ENCODE assay signal across 10 cellular contexts in the genomic region with DNA sequence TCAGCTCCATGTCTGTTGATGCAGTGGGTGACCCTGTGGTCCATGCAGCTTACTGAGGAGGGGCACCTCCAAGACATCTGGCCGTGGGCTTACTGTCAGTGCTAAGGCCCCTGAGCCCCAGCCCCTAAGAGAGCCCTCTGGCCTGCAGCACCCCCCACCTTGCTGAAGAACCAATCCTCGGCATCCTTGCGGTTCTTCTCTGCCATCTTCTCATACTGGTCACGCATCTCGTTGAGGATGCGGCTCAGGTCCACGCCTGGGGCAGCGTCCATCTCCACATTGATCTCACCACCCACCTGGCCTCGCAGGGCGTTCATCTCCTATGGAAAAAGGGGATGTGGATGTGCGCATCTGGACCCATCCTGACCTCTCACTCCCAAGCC. TPM values are rescaled to one million over a fixed set of nuclear protein-coding genes. Genes with fewer than 3 reads are reported as not detected.
"Had no signal": no experiment of that assay in that cellular context is flagged by ENCODE, and none has a peak within 500 bp of the region (broad histone marks: within the 10 kb centered on the region; RNA-seq: fewer than 3 reads in every experiment).

No MANE protein-coding gene starts in this region.

RNA-seq across cellular contexts. Expression of a gene that starts 2.9 kb away (rescaled TPM):
- total RNA-seq: activated CD4-positive, alpha-beta memory T cell treated with anti-CD3 and anti-CD28 coated beads for 36 hours; activated naive CD8-positive, alpha-beta T cell treated with anti-CD3 and anti-CD28 coated beads for 36 hours; activated T-cell treated with anti-CD3 and anti-CD28 coated beads, Interleukin-2, amount 50 U/mL, for 4 hours; T-cell had no signal
- polyA plus RNA-seq: IgD-negative memory B cell had no signal

RNA-seq across cellular contexts. Expression of a gene that starts 8.9 kb away (rescaled TPM):
- total RNA-seq: activated CD4-positive, alpha-beta memory T cell treated with anti-CD3 and anti-CD28 coated beads for 36 hours; activated CD4-positive, alpha-beta T cell treated with anti-CD3 and anti-CD28 coated beads, Interleukin-2, amount 10 ng/mL, durations not matched to agents 7 days and 5 days; activated naive CD8-positive, alpha-beta T cell treated with anti-CD3 and anti-CD28 coated beads for 36 hours; activated T-cell treated with anti-CD3 and anti-CD28 coated beads, Interleukin-2, amount 50 U/mL, for 4 hours; LHCN-M2; T-cell had no signal
- polyA plus RNA-seq: IgD-negative memory B cell had no signal

RNA-seq across cellular contexts. Expression of a gene that starts 34.7 kb away (rescaled TPM):
- total RNA-seq: activated CD4-positive, alpha-beta memory T cell treated with anti-CD3 and anti-CD28 coated beads for 36 hours; activated CD4-positive, alpha-beta T cell treated with anti-CD3 and anti-CD28 coated beads, Interleukin-2, amount 10 ng/mL, durations not matched to agents 7 days and 5 days; activated naive CD8-positive, alpha-beta T cell treated with anti-CD3 and anti-CD28 coated beads for 36 hours; activated T-cell treated with anti-CD3 and anti-CD28 coated beads, Interleukin-2, amount 50 U/mL, for 4 hours; LHCN-M2; T-cell had no signal
- polyA plus RNA-seq: IgD-negative memory B cell had no signal

RNA-seq across cellular contexts. Expression of a gene that starts 49.6 kb away (rescaled TPM):
- total RNA-seq: activated CD4-positive, alpha-beta memory T cell treated with anti-CD3 and anti-CD28 coated beads for 36 hours; activated CD4-positive, alpha-beta T cell treated with anti-CD3 and anti-CD28 coated beads, Interleukin-2, amount 10 ng/mL, durations not matched to agents 7 days and 5 days; activated naive CD8-positive, alpha-beta T cell treated with anti-CD3 and anti-CD28 coated beads for 36 hours; activated T-cell treated with anti-CD3 and anti-CD28 coated beads, Interleukin-2, amount 50 U/mL, for 4 hours; LHCN-M2; M059J; PC-3; T-cell had no signal
- polyA plus RNA-seq: adipose tissue, IgD-negative memory B cell had no signal
